Comparison of ENCODE assay signal across 2 cellular contexts in genomic region chr11:118998388-118998717, GRCh38.
A peak's percentile ranks its signal among the peaks of the same experiment; 100 is the strongest.
TF ChIP-seq lines count a peak whose summit lies in the region.

No MANE protein-coding gene starts in this region.

TF ChIP-seq in HEK293, 187 proteins besides CTCF, POLR2A, EP300 and RAD21:
- 0 out of 2 replicates have a peak, but pooled peaks have one; percentile 6 for TF ChIP-seq ZNF2 (tag by site-specific recombination; IDR thresholded peaks at IDR 0.05)
- TF ChIP-seq ZNF140 (tag by site-specific recombination; IDR thresholded peaks at IDR 0.05) = no peak
- no peak for TF ChIP-seq ZNF704 (tag by site-specific recombination; IDR thresholded peaks at IDR 0.05)
- TF ChIP-seq ZNF623 (tag by site-specific recombination; IDR thresholded peaks at IDR 0.05) = no peak
- 0 out of 2 replicates have a peak, but pooled peaks have one; percentile 37 for TF ChIP-seq GLIS2 (tag by site-specific recombination; IDR thresholded peaks at IDR 0.05)
- no peak for TF ChIP-seq BCL11B (tag by site-specific recombination; IDR thresholded peaks at IDR 0.05; ENCODE audit: low read depth)
- TF ChIP-seq ZNF335 (tag by site-specific recombination; conservative IDR thresholded peaks at IDR 0.05) = 0 out of 2 replicates have a peak, but pooled peaks have one; percentile 3
- no peak for TF ChIP-seq ZNF501 (tag by site-specific recombination; IDR thresholded peaks at IDR 0.05)
TF ChIP-seq in HEK293: peak in this region for 3.

TF ChIP-seq in HepG2, 621 proteins besides CTCF, POLR2A, EP300 and RAD21 (continues in another document):
- TF ChIP-seq IRF2 (CRISPR knock-in tag; IDR thresholded peaks at IDR 0.05) (no peak), ZNF142 (CRISPR knock-in tag; IDR thresholded peaks at IDR 0.05) (no peak), ISX (CRISPR knock-in tag; conservative IDR thresholded peaks at IDR 0.05) (no peak), HES4 (CRISPR knock-in tag; IDR thresholded peaks at IDR 0.05; ENCODE audit: borderline replicate concordance) (peak; percentile 50; the same call in 1 of the 2 replicates), SATB2 (CRISPR knock-in tag; IDR thresholded peaks at IDR 0.05) (no peak), ARID4A (CRISPR knock-in tag; IDR thresholded peaks at IDR 0.05; ENCODE audit: borderline replicate concordance) (peak; percentile 7; the same call in 1 of the 2 replicates), ZNF703 (CRISPR knock-in tag; IDR thresholded peaks at IDR 0.05; ENCODE audit: borderline replicate concordance) (no peak), ZNF605 (CRISPR knock-in tag; IDR thresholded peaks at IDR 0.05) (no peak), ZNF24 (IDR thresholded peaks at IDR 0.05) (no peak), ZNF580 (CRISPR knock-in tag; IDR thresholded peaks at IDR 0.05; ENCODE audit: borderline replicate concordance, low read depth) (no peak), SRY (CRISPR knock-in tag; IDR thresholded peaks at IDR 0.05) (no peak), ZNF770 (CRISPR knock-in tag; IDR thresholded peaks at IDR 0.05) (no peak), HNRNPLL (IDR thresholded peaks at IDR 0.05; ENCODE audit: low read depth, low read length, poor library complexity, severe bottlenecking) (peak; percentile 1), RBFOX2 (IDR thresholded peaks at IDR 0.05; ENCODE audit: low read depth, low read length) (peak; percentile 21), DMTF1 (CRISPR knock-in tag; IDR thresholded peaks at IDR 0.05) (no peak), FOXM1 (CRISPR knock-in tag; IDR thresholded peaks at IDR 0.05) (no peak), MYNN (CRISPR knock-in tag; IDR thresholded peaks at IDR 0.05; ENCODE audit: low read depth) (no peak), HOMEZ (CRISPR knock-in tag; IDR thresholded peaks at IDR 0.05; ENCODE audit: low read depth) (no peak), REPIN1 (CRISPR knock-in tag; IDR thresholded peaks at IDR 0.05; ENCODE audit: borderline replicate concordance, low read depth) (no peak), ETV6 (CRISPR knock-in tag; conservative IDR thresholded peaks at IDR 0.05) (no peak), ZNF225 (CRISPR knock-in tag; IDR thresholded peaks at IDR 0.05) (no peak), ZFP91 (CRISPR knock-in tag; IDR thresholded peaks at IDR 0.05; ENCODE audit: borderline replicate concordance) (0 out of 2 replicates have a peak, but pooled peaks have one; percentile 57), KLF15 (CRISPR knock-in tag; IDR thresholded peaks at IDR 0.05; ENCODE audit: borderline replicate concordance) (no peak), ZKSCAN5 (CRISPR knock-in tag; IDR thresholded peaks at IDR 0.05) (no peak), RFX1 (IDR thresholded peaks at IDR 0.05) (no peak), LCORL (IDR thresholded peaks at IDR 0.05) (no peak), LCORL (CRISPR knock-in tag; IDR thresholded peaks at IDR 0.05) (no peak), LBX2 (CRISPR knock-in tag; IDR thresholded peaks at IDR 0.05; ENCODE audit: borderline replicate concordance) (peak; percentile 65; the same call in 1 of the 2 replicates), JUNB (CRISPR knock-in tag; IDR thresholded peaks at IDR 0.05; ENCODE audit: borderline replicate concordance) (no peak), BCLAF1 (IDR thresholded peaks at IDR 0.05) (no peak), MEIS1 (CRISPR knock-in tag; IDR thresholded peaks at IDR 0.05; ENCODE audit: borderline replicate concordance) (no peak), HCFC1 (IDR thresholded peaks at IDR 0.05; ENCODE audit: low read depth, low read length) (no peak), PITX1 (CRISPR knock-in tag; IDR thresholded peaks at IDR 0.05) (peak; percentile 5; the same call in 1 of the 2 replicates)
